11 cellular contexts compared by ENCODE assay signal in genomic region chr2:118841828-118842461, GRCh38. TPM values are rescaled to one million over a fixed set of nuclear protein-coding genes. Genes with fewer than 3 reads are reported as not detected.
DNase-seq lines count a peak whose midpoint lies in the region; ATAC-seq and TF ChIP-seq lines count a peak whose summit lies in the region.
"Had no signal": no experiment of that assay in that cellular context is flagged by ENCODE, and none has a peak within 500 bp of the region (broad histone marks: within the 10 kb centered on the region; RNA-seq: fewer than 3 reads in every experiment).

No MANE protein-coding gene starts in this region.

- H3K4me1 Mint-ChIP-seq in natural killer cell, result peaks cover 16 to 31% of the 10 kb centered on the region in 2 donors

- no peaks in the 10 kb centered on the region for H3K36me3 ChIP-seq in heart left ventricle
- H3K36me3 ChIP-seq in upper lobe of right lung, result no peaks in the 10 kb centered on the region

- H3K4me3 Mint-ChIP-seq in natural killer cell, result peak overlapping the region; percentile 91

- no peak overlapping the region for H3K27ac Mint-ChIP-seq in natural killer cell

- H3K9me3 ChIP-seq in heart left ventricle (no peaks in the 10 kb centered on the region), upper lobe of right lung (no peaks in the 10 kb centered on the region)

- ATAC-seq in heart left ventricle, result no peak
- ATAC-seq in left cardiac atrium, result no peak
- peak in 1 of 3 donors; percentile 57 for ATAC-seq in natural killer cell
- ATAC-seq in upper lobe of right lung, result no peak
- ATAC-seq in GM21360 (IDR thresholded peaks at IDR 0.05; ENCODE audit: unreplicated experiment), result no peak

- no peaks in the 10 kb centered on the region for H3K9me3 Mint-ChIP-seq in natural killer cell

- peak overlapping the region in 10 of 12 donors; percentile 2 to 49 (median 38) for H3K4me3 ChIP-seq in heart left ventricle
- H3K4me3 ChIP-seq in coronary artery, result peak overlapping the region; percentile 60
- H3K4me3 ChIP-seq in upper lobe of right lung, result peak overlapping the region; percentile 37

- DNase-seq in heart left ventricle, result no peak
- no peak for DNase-seq in left cardiac atrium
- no peak for DNase-seq in coronary artery (ENCODE audit: low spot score)
- DNase-seq in natural killer cell, result no peak
- no peak for DNase-seq in upper lobe of right lung
- DNase-seq in stimulated activated CD4-positive, alpha-beta T cell treated with anti-CD3 and anti-CD28 coated beads, Interleukin-15, amount 100 ng/mL, for 24 hours, result no peak
- no peak for DNase-seq in hypothalamus (lab: John Stamatoyannopoulos, UW)
- DNase-seq: activated effector memory CD4-positive, alpha-beta T cell treated with Interleukin-2 at 50 U/mL for 16 hours had no signal

- WGBS in heart left ventricle, 4 donors, result 3 to 7% (median 5%) methylated on average over 35 to 47 of the region's 47 CpGs

- intact Hi-C loops in heart left ventricle (cut with DNase I) (no loop called here), left cardiac atrium (cut with DNase I) (no loop called here), natural killer cell (cut with micrococcal nuclease) (no loop called here), upper lobe of right lung (cut with DNase I) (no loop called here)

- H3K27ac ChIP-seq in heart left ventricle (no peak overlapping the region), coronary artery (no peak overlapping the region), upper lobe of right lung (no peak overlapping the region)

- H3K27me3 ChIP-seq in heart left ventricle (peaks cover 74 to 99% (median 95%) of the 10 kb centered on the region in 9 donors), upper lobe of right lung (peaks cover 96% of the 10 kb centered on the region)

- H3K27me3 Mint-ChIP-seq in natural killer cell (ENCODE audit: low read depth in 2 of 2), result peaks cover 70 to 72% of the 10 kb centered on the region in 2 donors

- H3K4me1 ChIP-seq in heart left ventricle (peaks cover 3 to 41% (median 16%) of the 10 kb centered on the region in 12 donors), upper lobe of right lung (peaks cover 7% of the 10 kb centered on the region)

- no peak for TF ChIP-seq CTCF in heart left ventricle (IDR thresholded peaks at IDR 0.05)
- TF ChIP-seq CTCF in coronary artery (IDR thresholded peaks at IDR 0.05), result no peak
- no peak for TF ChIP-seq CTCF in natural killer cell (IDR thresholded peaks at IDR 0.05)
- no peak for TF ChIP-seq CTCF in upper lobe of right lung (IDR thresholded peaks at IDR 0.05)

- no peaks in the 10 kb centered on the region for H3K36me3 Mint-ChIP-seq in natural killer cell

- no peak for TF ChIP-seq POLR2A in heart left ventricle (IDR thresholded peaks at IDR 0.05)

RNA-seq across cellular contexts. Expression of gene EN1, which starts 5.5 kb away (rescaled TPM):
- total RNA-seq in heart left ventricle (under 1 TPM in 1 of 9 donors, not detected in 8; 0.27 TPM), left cardiac atrium (not detected), natural killer cell (not detected), upper lobe of right lung (not detected)
- not detected for polyA plus RNA-seq in heart left ventricle
- total RNA-seq: HT1080 had no signal
- polyA plus RNA-seq: esophagus had no signal
